9 cellular contexts compared by ENCODE assay signal in genomic region chr11:45181595-45182550, GRCh38. TPM values are rescaled to one million over a fixed set of nuclear protein-coding genes. Genes with fewer than 3 reads are reported as not detected.
DNase-seq lines count a peak whose midpoint lies in the region; ATAC-seq lines count a peak whose summit lies in the region.
"Had no signal": no experiment of that assay in that cellular context is flagged by ENCODE, and none has a peak within 500 bp of the region (broad histone marks: within the 10 kb centered on the region; RNA-seq: fewer than 3 reads in every experiment).

No MANE protein-coding gene starts in this region.

- H3K27ac ChIP-seq in BLaER1 treated with 17β-estradiol and CSF1 and Interleukin-3, amounts not matched to agents 10 nM and 100 nM = peak overlapping the region in 3 of 11 experiments; percentile 53 to 73 (median 63); a peak in 4 of 22 replicates

- peaks cover 16% of the 10 kb centered on the region for H3K27me3 Mint-ChIP-seq in activated naive CD8-positive, alpha-beta T cell treated with anti-CD3 and anti-CD28 coated beads, Interleukin-2, amount 10 ng/mL, durations not matched to agents 7 days and 5 days

- H3K9me3 ChIP-seq in BLaER1 treated with 17β-estradiol and CSF1 and Interleukin-3, amounts not matched to agents 10 nM and 100 nM (replicated peaks in 1 of 11) = no peaks in the 10 kb centered on the region

- peaks cover 0 to 42% (median 12%) of the 10 kb centered on the region in 11 experiments; a peak in 14 of 22 replicates for H3K36me3 ChIP-seq in BLaER1 treated with 17β-estradiol and CSF1 and Interleukin-3, amounts not matched to agents 10 nM and 100 nM

- ATAC-seq in activated naive CD8-positive, alpha-beta T cell treated with anti-CD3 and anti-CD28 coated beads, Interleukin-2, amount 10 ng/mL, durations not matched to agents 7 days and 5 days (ENCODE audit: low read depth) = no peak
- peak; percentile 1 for ATAC-seq in left ventricle myocardium superior
- ATAC-seq in GM21360 (IDR thresholded peaks at IDR 0.05; ENCODE audit: unreplicated experiment) = no peak
- ATAC-seq in HG03571 (IDR thresholded peaks at IDR 0.05; ENCODE audit: unreplicated experiment) = no peak
- ATAC-seq in HG02678 (IDR thresholded peaks at IDR 0.05; ENCODE audit: unreplicated experiment) = no peak
- no peak for ATAC-seq in GM21737 (IDR thresholded peaks at IDR 0.05; ENCODE audit: unreplicated experiment)

- H3K4me1 Mint-ChIP-seq in activated naive CD8-positive, alpha-beta T cell treated with anti-CD3 and anti-CD28 coated beads, Interleukin-2, amount 10 ng/mL, durations not matched to agents 7 days and 5 days = no peaks in the 10 kb centered on the region

- H4K20me1 ChIP-seq in BLaER1 treated with 17β-estradiol and CSF1 and Interleukin-3, amounts not matched to agents 10 nM and 100 nM = peaks cover 0 to 54% (median 16%) of the 10 kb centered on the region in 11 experiments; a peak in 10 of 22 replicates

- peak overlapping the region; percentile 53 for H3K4me3 Mint-ChIP-seq in activated naive CD8-positive, alpha-beta T cell treated with anti-CD3 and anti-CD28 coated beads, Interleukin-2, amount 10 ng/mL, durations not matched to agents 7 days and 5 days

- peaks cover 2% of the 10 kb centered on the region for H3K36me3 Mint-ChIP-seq in activated naive CD8-positive, alpha-beta T cell treated with anti-CD3 and anti-CD28 coated beads, Interleukin-2, amount 10 ng/mL, durations not matched to agents 7 days and 5 days

- H3K4me3 ChIP-seq in BLaER1 treated with 17β-estradiol and CSF1 and Interleukin-3, amounts not matched to agents 10 nM and 100 nM = peak overlapping the region in 7 of 10 experiments; percentile 56 to 76 (median 66); a peak in 11 of 20 replicates

- no peak overlapping the region for H3K27ac Mint-ChIP-seq in activated naive CD8-positive, alpha-beta T cell treated with anti-CD3 and anti-CD28 coated beads, Interleukin-2, amount 10 ng/mL, durations not matched to agents 7 days and 5 days

- peak overlapping the region; percentile 87 to 98 (median 95) for H3K4me2 ChIP-seq in BLaER1 treated with 17β-estradiol and CSF1 and Interleukin-3, amounts not matched to agents 10 nM and 100 nM

- intact Hi-C loops in left ventricle myocardium superior (cut with micrococcal nuclease) = no loop called here
- intact Hi-C loops in posterior vena cava (cut with DNase I) = no loop called here

- DNase-seq in activated naive CD8-positive, alpha-beta T cell treated with anti-CD3 and anti-CD28 coated beads, Interleukin-2, amount 10 ng/mL, durations not matched to agents 7 days and 5 days = no peak
- no peak for DNase-seq in left ventricle myocardium superior
- peak; percentile 73 for DNase-seq in posterior vena cava (ENCODE audit: low spot score)
- DNase-seq: effector memory CD4-positive, alpha-beta T cell had no signal

- POLR2A ChIA-PET in activated naive CD8-positive, alpha-beta T cell treated with anti-CD3 and anti-CD28 coated beads, Interleukin-2, amount 10 ng/mL, durations not matched to agents 7 days and 5 days (lab: Charles Lee) = no interaction called here

- no peaks in the 10 kb centered on the region for H3K9me3 Mint-ChIP-seq in activated naive CD8-positive, alpha-beta T cell treated with anti-CD3 and anti-CD28 coated beads, Interleukin-2, amount 10 ng/mL, durations not matched to agents 7 days and 5 days

- peak overlapping the region in 7 of 11 experiments; percentile 74 to 80 (median 76); a peak in 10 of 22 replicates for H3K9ac ChIP-seq in BLaER1 treated with 17β-estradiol and CSF1 and Interleukin-3, amounts not matched to agents 10 nM and 100 nM

- H3K27me3 ChIP-seq in BLaER1 treated with 17β-estradiol and CSF1 and Interleukin-3, amounts not matched to agents 10 nM and 100 nM = peaks cover 0 to 5% (median 0%) of the 10 kb centered on the region in 11 experiments; a peak in 2 of 22 replicates

- peaks cover 6 to 42% (median 28%) of the 10 kb centered on the region in 10 experiments; a peak in 18 of 20 replicates for H3K4me1 ChIP-seq in BLaER1 treated with 17β-estradiol and CSF1 and Interleukin-3, amounts not matched to agents 10 nM and 100 nM

RNA-seq across cellular contexts. Expression of gene PRDM11, which starts 35.4 kb away (rescaled TPM):
- total RNA-seq in activated naive CD8-positive, alpha-beta T cell treated with anti-CD3 and anti-CD28 coated beads, Interleukin-2, amount 10 ng/mL, durations not matched to agents 7 days and 5 days = 1 to 10 TPM; 6.5 to 7.3 TPM
- total RNA-seq in left ventricle myocardium superior = 16.9 TPM
- total RNA-seq in posterior vena cava = 10 to 100 TPM; 21.1 to 24.5 TPM
